16 cellular contexts compared by ENCODE assay signal in the genomic region with DNA sequence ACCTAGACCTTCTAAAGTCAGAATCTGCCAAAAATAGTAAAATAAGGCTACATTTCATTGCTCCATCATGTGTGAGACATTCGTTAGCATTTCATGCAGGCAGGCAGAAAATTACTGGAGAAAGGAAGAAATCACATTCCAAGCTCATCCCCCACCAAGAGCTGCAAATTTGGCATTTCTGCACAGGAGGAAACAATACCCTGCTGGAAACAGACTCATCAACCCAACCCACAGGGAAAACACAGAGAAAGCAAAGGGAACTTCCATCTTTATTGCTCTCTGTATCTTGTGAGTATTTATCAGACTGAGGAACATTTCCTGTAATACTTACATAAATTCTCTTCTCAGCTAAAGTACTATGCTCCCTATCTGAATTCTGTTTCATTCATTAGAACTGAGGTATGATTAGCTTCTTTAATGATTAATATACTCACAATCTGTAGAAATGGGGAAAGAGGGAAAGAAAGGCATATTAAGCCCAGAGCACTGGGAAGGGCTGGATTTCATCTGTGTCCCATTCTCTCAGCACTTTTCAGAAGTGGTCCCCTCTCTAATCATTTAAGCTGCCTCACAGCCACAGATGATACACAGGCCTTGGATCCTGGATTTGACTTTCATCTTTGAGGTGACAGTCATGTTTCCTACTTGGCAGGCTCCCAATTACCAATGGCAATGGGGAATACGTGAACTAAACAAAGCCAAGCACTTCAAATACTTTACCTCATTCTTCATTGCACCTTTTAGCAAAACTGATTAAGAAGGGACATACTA.
A peak's percentile ranks its signal among the peaks of the same experiment; 100 is the strongest.
DNase-seq lines count a peak whose midpoint lies in the region; ATAC-seq and TF ChIP-seq lines count a peak whose summit lies in the region.
"Had no signal": no experiment of that assay in that cellular context is flagged by ENCODE, and none has a peak within 500 bp of the region (broad histone marks: within the 10 kb centered on the region; RNA-seq: fewer than 3 reads in every experiment).

No MANE protein-coding gene starts in this region.

- H3K23ac ChIP-seq in IMR-90 (ENCODE audit: low read depth, low read length): no peak overlapping the region

- POLR2A ChIA-PET in IMR-90 (lab: Charles Lee; ENCODE audit: unreplicated experiment): no interaction called here
- POLR2A ChIA-PET in Caco-2 (lab: Charles Lee): no interaction called here

- no peak overlapping the region for H2BK120ac ChIP-seq in IMR-90 (ENCODE audit: low read depth, low read length)

- ATAC-seq in IMR-90 (ENCODE audit: low read depth) (no peak), omental fat pad (ENCODE audit: low FRiP score) (no peak)
- ATAC-seq: CD8-positive, alpha-beta T cell; natural killer cell treated with Interleukin-12 subunit alpha and Interleukin-12 subunit beta and Interleukin-15 and Interleukin-18, amount 100 ng/mL, for 72 hours; sciatic nerve had no signal

- no peak overlapping the region for H2BK5ac ChIP-seq in IMR-90 (ENCODE audit: low read depth, low read length, poor library complexity, severe bottlenecking)

- H4K8ac ChIP-seq in IMR-90 (ENCODE audit: low read depth in 2 of 2, low read length in 2 of 2): no peak overlapping the region

- no peak overlapping the region for H2AFZ ChIP-seq in IMR-90 (replicated peaks; ENCODE audit: low read length, poor library complexity)

- DNase-seq in NCI-H1105 treated with DMSO at 0.1 percent for 48 hours (lab: John Stamatoyannopoulos, UW) (peak; percentile 32), NCI-H1105 (lab: John Stamatoyannopoulos, UW) (no peak), IMR-90 (no peak), mesothelial cell of epicardium (ENCODE audit: low spot score in 2 of 2, unreplicated experiment in 2 of 2) (no peak), omental fat pad (ENCODE audit: low spot score) (no peak), amygdala (lab: John Stamatoyannopoulos, UW) (no peak), Caco-2 (no peak)
- DNase-seq: 8988T; activated effector memory CD4-positive, alpha-beta T cell treated with Interleukin-2 at 50 U/mL for 16 hours; CD8-positive, alpha-beta T cell; stimulated activated CD4-positive, alpha-beta T cell treated with anti-CD3 and anti-CD28 coated beads, Interleukin-4, amount 100 ng/mL, for 24 hours had no signal

- 0 out of 2 replicates have a peak overlapping the region, but pooled peaks have one; percentile 25 for H3K14ac ChIP-seq in IMR-90 (replicated peaks; ENCODE audit: low read depth, low read length)

- no peak for TF ChIP-seq POLR2A in IMR-90 (IDR thresholded peaks at IDR 0.05; ENCODE audit: low read depth, low read length)

- H3K27ac ChIP-seq in IMR-90 (ENCODE audit: insufficient read depth, low read length): no peak overlapping the region
- H3K27ac ChIP-seq: ascending aorta had no signal

- H3K4me3 Mint-ChIP-seq in brain: no peak overlapping the region
- H3K4me3 Mint-ChIP-seq in mesothelial cell of epicardium: no peak overlapping the region
- no peak overlapping the region for H3K4me3 Mint-ChIP-seq in Caco-2 (ENCODE audit: unreplicated experiment)
- H3K4me3 Mint-ChIP-seq: CD8-positive, alpha-beta T cell; natural killer cell treated with Interleukin-12 subunit alpha and Interleukin-12 subunit beta and Interleukin-15 and Interleukin-18, amount 100 ng/mL, for 72 hours; type B pancreatic cell had no signal

- H3K18ac ChIP-seq in IMR-90 (ENCODE audit: low read depth, low read length): no peak overlapping the region

- H3K4me2 ChIP-seq in IMR-90 (ENCODE audit: low read depth, low read length): no peak overlapping the region

- no peaks in the 10 kb centered on the region for H4K20me1 ChIP-seq in IMR-90 (ENCODE audit: insufficient read depth, low read length)

- H3K27me3 ChIP-seq in IMR-90 (ENCODE audit: control insufficient read depth, insufficient read depth, low read length) (no peaks in the 10 kb centered on the region), Caco-2 (replicated peaks; ENCODE audit: control insufficient read depth, insufficient read depth, low read length) (no peaks in the 10 kb centered on the region)
- H3K27me3 ChIP-seq: ascending aorta had no signal

- no peak overlapping the region for H3K56ac ChIP-seq in IMR-90 (ENCODE audit: extremely low read depth, insufficient read depth, low read length)

- dilution Hi-C loops in IMR-90 (cut with HindIII; ENCODE audit: low sequenced_read_pairs, unreplicated experiment): no loop called here

- TF ChIP-seq RAD21 in IMR-90 (IDR thresholded peaks at IDR 0.05; ENCODE audit: low read length): no peak

- no peak overlapping the region for H3K9ac ChIP-seq in IMR-90 (ENCODE audit: low read depth, low read length)

- CTCF ChIA-PET in IMR-90 (lab: Yijun Ruan, JAX): no interaction called here
- CTCF ChIA-PET in Caco-2 (lab: Charles Lee): no interaction called here

- no peak overlapping the region for H2BK15ac ChIP-seq in IMR-90 (ENCODE audit: low read depth, low read length)

- peaks cover 3% of the 10 kb centered on the region for H3K27me3 Mint-ChIP-seq in brain
- no peaks in the 10 kb centered on the region for H3K27me3 Mint-ChIP-seq in mesothelial cell of epicardium (ENCODE audit: low read depth)
- peaks cover 4% of the 10 kb centered on the region for H3K27me3 Mint-ChIP-seq in Caco-2 (ENCODE audit: insufficient read depth, unreplicated experiment)
- H3K27me3 Mint-ChIP-seq: type B pancreatic cell had no signal

- in situ Hi-C loops in IMR-90 (cut with MboI; ENCODE audit: low sequenced_read_pairs): no loop called here

- H3K9me3 Mint-ChIP-seq in brain: peaks cover 0 to 9% (median 8%) of the 10 kb centered on the region in 5 experiments
- H3K9me3 Mint-ChIP-seq in mesothelial cell of epicardium: peaks cover 13% of the 10 kb centered on the region
- no peaks in the 10 kb centered on the region for H3K9me3 Mint-ChIP-seq in Caco-2 (ENCODE audit: unreplicated experiment)
- H3K9me3 Mint-ChIP-seq: natural killer cell treated with Interleukin-12 subunit alpha and Interleukin-12 subunit beta and Interleukin-15 and Interleukin-18, amount 100 ng/mL, for 72 hours had no signal

- H3K4me3 ChIP-seq in IMR-90 (ENCODE audit: insufficient read depth, low read depth, low read length) (no peak overlapping the region), Caco-2 (ENCODE audit: low read depth, low read length) (no peak overlapping the region)
- H3K4me3 ChIP-seq: ascending aorta had no signal

- no peaks in the 10 kb centered on the region for H3K79me1 ChIP-seq in IMR-90 (ENCODE audit: low read depth in 1 of 2, low read length in 2 of 2)

- no peak overlapping the region for H2BK20ac ChIP-seq in IMR-90 (ENCODE audit: low read depth, low read length)

- no TSS peak for BruUV-seq in IMR-90 (replicated peaks; lab: Mats Ljungman, UMichigan)
- BruUV-seq in Caco-2 (replicated peaks; lab: Mats Ljungman, UMichigan): no TSS peak

- H3K4me1 ChIP-seq in IMR-90 (ENCODE audit: control insufficient read depth, insufficient read depth, low read length) (peaks cover 2% of the 10 kb centered on the region; the same call in 1 of the 2 replicates), Caco-2 (no peaks in the 10 kb centered on the region)
- H3K4me1 ChIP-seq: ascending aorta had no signal

- H3K9me3 ChIP-seq in IMR-90 (ENCODE audit: control insufficient read depth, insufficient read depth, low read length): no peaks in the 10 kb centered on the region
- no peaks in the 10 kb centered on the region for H3K9me3 ChIP-seq in Caco-2

- 71% methylated on average over 1 of the region's 2 CpGs; no CpG with 5 or more reads in 1 of the 2 experiments for WGBS in IMR-90 (ENCODE audit: extremely low coverage in 2 of 2, insufficient read length in 1 of 2), 2 experiments

- H3K9me1 ChIP-seq in IMR-90 (ENCODE audit: insufficient read depth, low read length): no peaks in the 10 kb centered on the region; the same call in 1 of the 2 replicates

- no peak for TF ChIP-seq CTCF in IMR-90 (conservative IDR thresholded peaks at IDR 0.05; ENCODE audit: low read depth, low read length)
- no peak for TF ChIP-seq CTCF in brain (conservative IDR thresholded peaks at IDR 0.05)
- TF ChIP-seq CTCF in mesothelial cell of epicardium (IDR thresholded peaks at IDR 0.05; ENCODE audit: unreplicated experiment): no peak
- no peak for TF ChIP-seq CTCF in omental fat pad (IDR thresholded peaks at IDR 0.05)
- no peak for TF ChIP-seq CTCF in Caco-2 (IDR thresholded peaks at IDR 0.05; ENCODE audit: insufficient read depth in 1 of 2, low read depth in 1 of 2, low read length in 1 of 2, severe bottlenecking in 1 of 2, unreplicated experiment in 1 of 2)

- no peak overlapping the region; the same call in 1 of the 2 replicates for H3K4ac ChIP-seq in IMR-90 (ENCODE audit: low read depth, low read length)

- H3K36me3 ChIP-seq in IMR-90 (ENCODE audit: control insufficient read depth, insufficient read depth, low read length) (no peaks in the 10 kb centered on the region), Caco-2 (ENCODE audit: control insufficient read depth, insufficient read depth, low read length) (no peaks in the 10 kb centered on the region)
- H3K36me3 ChIP-seq: ascending aorta had no signal

- H3K36me3 Mint-ChIP-seq in brain (no peaks in the 10 kb centered on the region), mesothelial cell of epicardium (no peaks in the 10 kb centered on the region), Caco-2 (ENCODE audit: insufficient read depth, unreplicated experiment) (no peaks in the 10 kb centered on the region)
- H3K36me3 Mint-ChIP-seq: CD8-positive, alpha-beta T cell; natural killer cell treated with Interleukin-12 subunit alpha and Interleukin-12 subunit beta and Interleukin-15 and Interleukin-18, amount 100 ng/mL, for 72 hours; type B pancreatic cell had no signal

- H4K5ac ChIP-seq in IMR-90 (ENCODE audit: low read depth, low read length): no peak overlapping the region

- no peak overlapping the region for H2AK5ac ChIP-seq in IMR-90 (ENCODE audit: low read depth, low read length)

- H4K91ac ChIP-seq in IMR-90 (ENCODE audit: insufficient read depth, low read depth, low read length): no peak overlapping the region

- H3K27ac Mint-ChIP-seq in brain (peak overlapping the region in 3 of 5 experiments; percentile 40 to 59 (median 50)), mesothelial cell of epicardium (peak overlapping the region; percentile 55), Caco-2 (ENCODE audit: unreplicated experiment) (no peak overlapping the region)
- H3K27ac Mint-ChIP-seq: CD8-positive, alpha-beta T cell; natural killer cell treated with Interleukin-12 subunit alpha and Interleukin-12 subunit beta and Interleukin-15 and Interleukin-18, amount 100 ng/mL, for 72 hours; type B pancreatic cell had no signal

- intact Hi-C loops in IMR-90 (cut with micrococcal nuclease): no loop called here
- intact Hi-C loops in Caco-2 (cut with micrococcal nuclease; ENCODE audit: unreplicated experiment): no loop called here

- H2AK9ac ChIP-seq in IMR-90 (replicated peaks; ENCODE audit: low read depth, low read length, poor library complexity): no peak overlapping the region

- H3K4me1 Mint-ChIP-seq in brain: peaks cover 37% of the 10 kb centered on the region
- H3K4me1 Mint-ChIP-seq in mesothelial cell of epicardium: peaks cover 24% of the 10 kb centered on the region
- no peaks in the 10 kb centered on the region for H3K4me1 Mint-ChIP-seq in Caco-2 (ENCODE audit: low read depth, unreplicated experiment)

TF ChIP-seq in IMR-90, 13 proteins besides CTCF, POLR2A, EP300 and RAD21 (continues in another document):
- TF ChIP-seq MAFK (IDR thresholded peaks at IDR 0.05; ENCODE audit: low read depth, low read length) (no peak), CHD1 (IDR thresholded peaks at IDR 0.05; ENCODE audit: low read depth, low read length) (no peak), RCOR1 (IDR thresholded peaks at IDR 0.05; ENCODE audit: insufficient replicate concordance, low read length) (no peak)
